Comparison of ENCODE assay signal across 12 cellular contexts in the genomic region with DNA sequence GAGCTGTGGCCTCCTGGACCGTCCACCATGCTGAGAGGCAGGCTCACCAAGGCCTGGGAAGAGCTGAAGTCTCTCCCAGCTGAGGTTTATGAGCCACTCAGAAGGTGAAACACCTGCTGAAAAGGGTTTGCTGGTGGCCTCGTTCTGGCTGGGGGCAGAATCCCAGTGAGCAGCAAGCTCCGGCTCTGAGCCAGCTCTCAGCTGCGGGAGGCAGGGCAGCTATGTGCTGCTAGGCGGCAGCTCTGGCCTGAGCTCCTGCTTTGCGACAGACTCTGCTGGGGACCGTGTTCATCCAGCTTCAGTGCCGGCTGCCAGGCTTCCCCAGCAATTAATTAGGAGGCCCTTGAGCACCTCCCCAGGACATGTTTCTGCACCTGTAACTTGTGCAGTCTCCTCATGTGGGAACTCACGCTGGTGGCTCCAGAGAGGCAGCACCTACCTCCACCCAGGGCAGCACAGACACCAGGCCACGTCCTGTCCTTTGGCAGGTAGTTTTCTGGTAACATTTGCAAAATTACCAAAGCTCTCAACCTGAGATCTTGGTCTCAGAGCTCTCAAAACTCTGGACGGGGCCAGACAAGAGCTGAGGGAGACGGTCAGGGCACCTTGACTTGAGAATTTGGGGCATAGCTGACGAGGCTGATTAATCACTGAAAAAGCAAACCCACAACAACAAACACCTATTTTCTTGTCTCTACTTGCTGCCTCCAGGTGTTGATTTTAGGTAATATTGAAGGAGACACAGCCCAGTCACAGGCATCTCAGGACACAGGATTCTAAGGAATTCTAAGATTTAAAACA.
DNase-seq lines count a peak whose midpoint lies in the region; ATAC-seq, FAIRE-seq and TF ChIP-seq lines count a peak whose summit lies in the region.
"Had no signal": no experiment of that assay in that cellular context is flagged by ENCODE, and none has a peak within 500 bp of the region (broad histone marks: within the 10 kb centered on the region; RNA-seq: fewer than 3 reads in every experiment).

No MANE protein-coding gene starts in this region.

- H3K27me3 ChIP-seq in GM23338 (ENCODE audit: insufficient read depth) = no peaks in the 10 kb centered on the region
- no peaks in the 10 kb centered on the region for H3K27me3 ChIP-seq in bronchial epithelial cell (ENCODE audit: control insufficient read depth, insufficient read depth, low read length)

- no peaks in the 10 kb centered on the region for H3K79me2 ChIP-seq in GM23338 (replicated peaks; ENCODE audit: insufficient read depth)

- H2AFZ ChIP-seq in GM23338 = no peak overlapping the region
- H2AFZ ChIP-seq: PC-9 had no signal

- no peak overlapping the region for H3K4me3 Mint-ChIP-seq in GM23338
- no peak overlapping the region for H3K4me3 Mint-ChIP-seq in activated CD8-positive, alpha-beta memory T cell treated with anti-CD3 and anti-CD28 coated beads, Interleukin-2, amount 10 ng/mL, durations not matched to agents 7 days and 5 days
- H3K4me3 Mint-ChIP-seq: activated B cell treated with CpG ODN at 0.5 μM for 24 hours; CD8-positive, alpha-beta memory T cell had no signal

- DNase-seq in GM23338 (ENCODE audit: low spot score) (no peak), NCI-H2029 (lab: John Stamatoyannopoulos, UW) (peak; percentile 49), bronchial epithelial cell (ENCODE audit: low read depth) (peak; percentile 4), pons (ENCODE audit: low spot score) (peak; percentile 8)
- no peak for DNase-seq in activated CD8-positive, alpha-beta memory T cell treated with anti-CD3 and anti-CD28 coated beads, Interleukin-2, amount 10 ng/mL, durations not matched to agents 7 days and 5 days
- DNase-seq: activated B cell treated with CpG ODN at 0.5 μM for 24 hours, cortex of kidney, PC-9 had no signal

- CTCF ChIA-PET in activated CD8-positive, alpha-beta memory T cell treated with anti-CD3 and anti-CD28 coated beads, Interleukin-2, amount 10 ng/mL, durations not matched to agents 7 days and 5 days (lab: Charles Lee) = no interaction called here

- TF ChIP-seq CTCF in GM23338 (conservative IDR thresholded peaks at IDR 0.05; ENCODE audit: low read depth in 2 of 2) = no peak
- TF ChIP-seq CTCF in bronchial epithelial cell (IDR thresholded peaks at IDR 0.05; ENCODE audit: insufficient read depth, low read length, severe bottlenecking) = no peak

- no peak overlapping the region for H3K4me3 ChIP-seq in GM23338
- H3K4me3 ChIP-seq in bronchial epithelial cell (ENCODE audit: low read depth, low read length) = no peak overlapping the region
- H3K4me3 ChIP-seq: PC-9, smooth muscle cell had no signal

- ATAC-seq in GM23338 (peak; percentile 56), GM18511 (IDR thresholded peaks at IDR 0.05; ENCODE audit: unreplicated experiment) (no peak), HG02588 (IDR thresholded peaks at IDR 0.05; ENCODE audit: unreplicated experiment) (no peak)
- ATAC-seq in activated CD8-positive, alpha-beta memory T cell treated with anti-CD3 and anti-CD28 coated beads, Interleukin-2, amount 10 ng/mL, durations not matched to agents 7 days and 5 days = no peak

- H3K4me1 ChIP-seq in GM23338 (ENCODE audit: insufficient read depth) = no peaks in the 10 kb centered on the region

- H3K36me3 ChIP-seq in GM23338 (ENCODE audit: insufficient read depth) = no peaks in the 10 kb centered on the region
- H3K36me3 ChIP-seq in bronchial epithelial cell (ENCODE audit: control insufficient read depth, insufficient read depth, low read length) = no peaks in the 10 kb centered on the region

- H3K4me1 Mint-ChIP-seq in GM23338 = peaks cover 19% of the 10 kb centered on the region; the same call in 2 of the 3 replicates
- H3K4me1 Mint-ChIP-seq in activated CD8-positive, alpha-beta memory T cell treated with anti-CD3 and anti-CD28 coated beads, Interleukin-2, amount 10 ng/mL, durations not matched to agents 7 days and 5 days = no peaks in the 10 kb centered on the region
- H3K4me1 Mint-ChIP-seq: activated B cell treated with CpG ODN at 0.5 μM for 24 hours; CD8-positive, alpha-beta memory T cell had no signal

- H3K27ac Mint-ChIP-seq in GM23338 = no peak overlapping the region
- no peak overlapping the region for H3K27ac Mint-ChIP-seq in activated CD8-positive, alpha-beta memory T cell treated with anti-CD3 and anti-CD28 coated beads, Interleukin-2, amount 10 ng/mL, durations not matched to agents 7 days and 5 days
- H3K27ac Mint-ChIP-seq: activated B cell treated with CpG ODN at 0.5 μM for 24 hours; CD8-positive, alpha-beta memory T cell had no signal

- H4K20me1 ChIP-seq in GM23338 (replicated peaks; ENCODE audit: insufficient read depth) = no peaks in the 10 kb centered on the region

- no peaks in the 10 kb centered on the region for H3K9me2 ChIP-seq in GM23338 (ENCODE audit: insufficient read depth)

- 0 out of 2 replicates have a peak overlapping the region, but pooled peaks have one; percentile 59 for H3K27ac ChIP-seq in GM23338 (ENCODE audit: low read depth)
- H3K27ac ChIP-seq: PC-9 had no signal

- H3K9me3 Mint-ChIP-seq in GM23338 = peaks cover 94% of the 10 kb centered on the region
- no peaks in the 10 kb centered on the region for H3K9me3 Mint-ChIP-seq in activated CD8-positive, alpha-beta memory T cell treated with anti-CD3 and anti-CD28 coated beads, Interleukin-2, amount 10 ng/mL, durations not matched to agents 7 days and 5 days (ENCODE audit: low read depth)

- H3K27me3 Mint-ChIP-seq in GM23338 (ENCODE audit: insufficient read depth, low read depth, poor library complexity) = peaks cover 5% of the 10 kb centered on the region
- no peaks in the 10 kb centered on the region for H3K27me3 Mint-ChIP-seq in activated CD8-positive, alpha-beta memory T cell treated with anti-CD3 and anti-CD28 coated beads, Interleukin-2, amount 10 ng/mL, durations not matched to agents 7 days and 5 days
- H3K27me3 Mint-ChIP-seq: activated B cell treated with CpG ODN at 0.5 μM for 24 hours had no signal

- H3K4me2 ChIP-seq in GM23338 = no peak overlapping the region
- H3K4me2 ChIP-seq: PC-9, smooth muscle cell had no signal

- H3K36me3 Mint-ChIP-seq in GM23338 (ENCODE audit: low read depth) = peaks cover 32% of the 10 kb centered on the region
- H3K36me3 Mint-ChIP-seq in activated CD8-positive, alpha-beta memory T cell treated with anti-CD3 and anti-CD28 coated beads, Interleukin-2, amount 10 ng/mL, durations not matched to agents 7 days and 5 days = no peaks in the 10 kb centered on the region
- H3K36me3 Mint-ChIP-seq: CD8-positive, alpha-beta memory T cell had no signal

- no peaks in the 10 kb centered on the region for H3F3A ChIP-seq in GM23338 (replicated peaks; ENCODE audit: low read depth)

- no peak for FAIRE-seq in bronchial epithelial cell (lab: Jason Lieb, UNC)

TF ChIP-seq in GM23338, 12 proteins besides CTCF, POLR2A, EP300 and RAD21 (continues in another document):
- TF ChIP-seq JUNB (IDR thresholded peaks at IDR 0.05; ENCODE audit: unreplicated experiment) (no peak), EZH2 (IDR thresholded peaks at IDR 0.05; ENCODE audit: low read depth, unreplicated experiment) (no peak), STAT1 (IDR thresholded peaks at IDR 0.05; ENCODE audit: unreplicated experiment) (no peak), ZNF331 (CRISPR knock-in tag; IDR thresholded peaks at IDR 0.05; ENCODE audit: low read depth) (no peak), ZNF114 (CRISPR knock-in tag; IDR thresholded peaks at IDR 0.05) (no peak)
- TF ChIP-seq, protein P1, sequence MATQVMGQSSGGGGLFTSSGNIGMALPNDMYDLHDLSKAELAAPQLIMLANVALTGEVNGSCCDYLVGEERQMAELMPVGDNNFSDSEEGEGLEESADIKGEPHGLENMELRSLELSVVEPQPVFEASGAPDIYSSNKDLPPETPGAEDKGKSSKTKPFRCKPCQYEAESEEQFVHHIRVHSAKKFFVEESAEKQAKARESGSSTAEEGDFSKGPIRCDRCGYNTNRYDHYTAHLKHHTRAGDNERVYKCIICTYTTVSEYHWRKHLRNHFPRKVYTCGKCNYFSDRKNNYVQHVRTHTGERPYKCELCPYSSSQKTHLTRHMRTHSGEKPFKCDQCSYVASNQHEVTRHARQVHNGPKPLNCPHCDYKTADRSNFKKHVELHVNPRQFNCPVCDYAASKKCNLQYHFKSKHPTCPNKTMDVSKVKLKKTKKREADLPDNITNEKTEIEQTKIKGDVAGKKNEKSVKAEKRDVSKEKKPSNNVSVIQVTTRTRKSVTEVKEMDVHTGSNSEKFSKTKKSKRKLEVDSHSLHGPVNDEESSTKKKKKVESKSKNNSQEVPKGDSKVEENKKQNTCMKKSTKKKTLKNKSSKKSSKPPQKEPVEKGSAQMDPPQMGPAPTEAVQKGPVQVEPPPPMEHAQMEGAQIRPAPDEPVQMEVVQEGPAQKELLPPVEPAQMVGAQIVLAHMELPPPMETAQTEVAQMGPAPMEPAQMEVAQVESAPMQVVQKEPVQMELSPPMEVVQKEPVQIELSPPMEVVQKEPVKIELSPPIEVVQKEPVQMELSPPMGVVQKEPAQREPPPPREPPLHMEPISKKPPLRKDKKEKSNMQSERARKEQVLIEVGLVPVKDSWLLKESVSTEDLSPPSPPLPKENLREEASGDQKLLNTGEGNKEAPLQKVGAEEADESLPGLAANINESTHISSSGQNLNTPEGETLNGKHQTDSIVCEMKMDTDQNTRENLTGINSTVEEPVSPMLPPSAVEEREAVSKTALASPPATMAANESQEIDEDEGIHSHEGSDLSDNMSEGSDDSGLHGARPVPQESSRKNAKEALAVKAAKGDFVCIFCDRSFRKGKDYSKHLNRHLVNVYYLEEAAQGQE (IDR thresholded peaks at IDR 0.05; ENCODE audit: unreplicated experiment) = no peak

Comparison
In these comparisons a context has a peak if more than half of its experiments do, and no peak if none do; other contexts are left out.
1. DNase-seq: peak in NCI-H2029 (single experiment), bronchial epithelial cell (single experiment) and pons (single experiment); none in GM23338 (single experiment) and activated CD8-positive, alpha-beta memory T cell treated with anti-CD3 and anti-CD28 coated beads, Interleukin-2, amount 10 ng/mL, durations not matched to agents 7 days and 5 days (single experiment).